ENCODE assay signal across 1 cellular context in the genomic region with DNA sequence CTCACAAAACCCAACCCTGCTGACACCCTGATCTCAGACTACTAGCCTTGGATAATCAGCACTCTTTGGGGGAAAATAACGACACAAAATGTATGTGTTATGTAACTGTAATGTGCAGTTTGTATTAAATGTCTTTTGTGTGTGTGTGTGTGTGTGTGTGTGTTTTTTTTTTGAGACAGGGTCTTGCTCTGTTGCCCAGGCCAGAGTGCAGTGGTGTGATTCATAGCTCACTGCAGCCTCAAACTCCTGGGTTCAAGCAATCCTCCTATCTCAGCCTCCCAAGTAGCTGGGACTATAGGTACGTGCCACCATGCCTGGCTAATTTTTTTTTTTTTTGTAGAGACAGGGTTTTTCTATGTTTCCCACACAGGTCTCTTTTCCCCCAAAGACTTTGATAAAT. TPM values are rescaled to one million over a fixed set of nuclear protein-coding genes. Genes with fewer than 3 reads are reported as not detected.
"Had no signal": no experiment of that assay in that cellular context is flagged by ENCODE, and none has a peak within 500 bp of the region (broad histone marks: within the 10 kb centered on the region; RNA-seq: fewer than 3 reads in every experiment).

No MANE protein-coding gene starts in this region.

RNA-seq across cellular contexts. Expression of gene TRIM17, which starts 51.5 kb away (rescaled TPM):
- total RNA-seq: activated B cell treated with CpG ODN at 0.5 μM for 24 hours had no signal
